ENCODE assay signal across 10 cellular contexts in the genomic region with DNA sequence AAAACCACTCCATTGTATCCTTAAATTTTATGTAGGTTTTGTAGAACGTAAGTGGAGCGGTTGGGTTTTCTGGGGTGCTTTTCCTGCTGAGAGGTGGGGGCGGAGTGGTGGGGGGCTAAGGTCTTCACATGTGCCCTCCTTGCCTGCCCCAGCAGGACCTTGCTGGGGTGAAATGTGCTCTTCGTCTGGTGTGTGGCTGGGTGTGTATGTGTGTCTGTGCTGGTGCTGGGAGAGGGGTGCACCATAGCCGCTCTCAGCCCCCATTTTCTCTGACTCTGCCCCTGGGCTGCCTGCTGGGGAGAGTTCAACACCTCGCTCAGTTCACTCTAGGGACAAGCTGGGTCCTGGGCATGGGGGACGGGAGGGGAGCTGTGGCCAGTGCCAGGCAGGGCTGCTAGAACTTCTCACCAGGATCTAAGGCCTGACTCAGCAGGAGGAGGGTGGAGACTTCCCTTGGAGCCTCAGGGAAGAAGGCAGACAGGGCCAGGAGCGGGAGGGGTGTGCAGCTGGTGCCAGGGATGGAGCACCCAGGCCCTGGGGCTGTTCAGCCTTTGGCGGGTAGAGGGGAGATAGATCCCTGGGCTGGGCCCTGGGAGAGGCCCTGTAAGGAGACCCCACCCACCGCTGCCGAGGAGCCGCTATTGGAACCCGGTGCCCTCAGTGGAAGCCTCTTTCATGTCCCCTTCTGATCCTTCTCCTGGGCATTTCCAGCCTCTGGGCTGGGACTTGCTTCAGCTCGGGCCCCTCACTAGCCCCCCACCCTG. TPM values are rescaled to one million over a fixed set of nuclear protein-coding genes. Genes with fewer than 3 reads are reported as not detected.
A peak's percentile ranks its signal among the peaks of the same experiment; 100 is the strongest.
DNase-seq lines count a peak whose midpoint lies in the region; ATAC-seq and TF ChIP-seq lines count a peak whose summit lies in the region.
"Had no signal": no experiment of that assay in that cellular context is flagged by ENCODE, and none has a peak within 500 bp of the region (broad histone marks: within the 10 kb centered on the region; RNA-seq: fewer than 3 reads in every experiment).

No MANE protein-coding gene starts in this region.

- H3K27me3 ChIP-seq in GM23248 (replicated peaks; ENCODE audit: insufficient read depth), result peaks cover 25% of the 10 kb centered on the region
- peaks cover 32% of the 10 kb centered on the region for H3K27me3 ChIP-seq in fibroblast of lung (ENCODE audit: control insufficient read depth, insufficient read depth, low read length)
- no peaks in the 10 kb centered on the region for H3K27me3 ChIP-seq in parathyroid adenoma (ENCODE audit: control insufficient read depth, insufficient read depth, low read length)

- H2AFZ ChIP-seq in GM23248 (no peak overlapping the region), fibroblast of lung (ENCODE audit: low read length) (no peak overlapping the region), parathyroid adenoma (no peak overlapping the region)

- DNase-seq in GM23248 (peak; percentile 84), RPMI7951 (ENCODE audit: low read depth) (peak; percentile 85), fibroblast of lung (ENCODE audit: low read depth in 2 of 2) (peak; percentile 44 to 50), T-helper 17 cell (no peak)
- DNase-seq: stimulated activated CD4-positive, alpha-beta T cell treated with anti-CD3 and anti-CD28 coated beads, Interleukin-4, amount 100 ng/mL, for 24 hours had no signal

- H3K27ac Mint-ChIP-seq in T-helper 17 cell, result no peak overlapping the region

- H3K4me3 Mint-ChIP-seq in T-helper 17 cell, result no peak overlapping the region

- ATAC-seq in T-helper 17 cell, result no peak
- ATAC-seq in HG03097 (IDR thresholded peaks at IDR 0.05; ENCODE audit: low FRiP score, unreplicated experiment), result no peak
- no peak for ATAC-seq in HG02759 (IDR thresholded peaks at IDR 0.05; ENCODE audit: unreplicated experiment)

- H3K4me1 ChIP-seq in GM23248 (ENCODE audit: insufficient read depth) (peaks cover 8% of the 10 kb centered on the region; the same call in 1 of the 2 replicates), fibroblast of lung (ENCODE audit: control insufficient read depth, extremely low read depth, insufficient read depth, low read length) (no peaks in the 10 kb centered on the region), parathyroid adenoma (peaks cover 2% of the 10 kb centered on the region)

- H3K4me3 ChIP-seq in GM23248 (no peak overlapping the region), fibroblast of lung (replicated peaks in 1 of 4; ENCODE audit: control extremely low read depth in 1 of 4, insufficient read depth in 1 of 4, low read depth in 3 of 4, low read length in 4 of 4) (no peak overlapping the region), parathyroid adenoma (ENCODE audit: low read depth, low read length) (no peak overlapping the region)
- H3K4me3 ChIP-seq: cardiac muscle cell had no signal

- no peaks in the 10 kb centered on the region for H3K79me2 ChIP-seq in GM23248 (ENCODE audit: insufficient read depth)
- H3K79me2 ChIP-seq in fibroblast of lung (ENCODE audit: control insufficient read depth, insufficient read depth, low read length), result no peaks in the 10 kb centered on the region
- H3K79me2 ChIP-seq in parathyroid adenoma, result no peaks in the 10 kb centered on the region

- H3K36me3 ChIP-seq in GM23248 (ENCODE audit: low read depth) (no peaks in the 10 kb centered on the region), fibroblast of lung (ENCODE audit: control insufficient read depth, insufficient read depth, low read length) (no peaks in the 10 kb centered on the region), parathyroid adenoma (ENCODE audit: control insufficient read depth, insufficient read depth, low read length) (no peaks in the 10 kb centered on the region)
- H3K36me3 ChIP-seq: cardiac muscle cell had no signal

- 38 to 43% methylated on average over 14 of the region's 14 CpGs for WGBS in GM23248 (ENCODE audit: low coverage in 1 of 2, low lambda C conversion rate in 2 of 2, missing lambda C conversion rate in 2 of 2), 2 experiments

- H3K9me2 ChIP-seq in GM23248 (ENCODE audit: insufficient read depth), result no peaks in the 10 kb centered on the region

- peaks cover 19% of the 10 kb centered on the region for H3K27me3 Mint-ChIP-seq in T-helper 17 cell

- peaks cover 6% of the 10 kb centered on the region for H3F3A ChIP-seq in GM23248 (ENCODE audit: insufficient read depth)

- H4K20me1 ChIP-seq in GM23248 (ENCODE audit: insufficient read depth), result no peaks in the 10 kb centered on the region
- no peaks in the 10 kb centered on the region for H4K20me1 ChIP-seq in fibroblast of lung (ENCODE audit: control insufficient read depth, extremely low read depth, insufficient read depth, low read length)

- in situ Hi-C loops in GM23248 (cut with MboI), result no loop called here

- no peak overlapping the region for H3K9ac ChIP-seq in GM23248
- no peak overlapping the region for H3K9ac ChIP-seq in fibroblast of lung (ENCODE audit: insufficient read depth, low read length)
- no peak overlapping the region for H3K9ac ChIP-seq in parathyroid adenoma

- peaks cover 2% of the 10 kb centered on the region for H3K36me3 Mint-ChIP-seq in T-helper 17 cell (ENCODE audit: low read depth)

- no peak overlapping the region for H3K27ac ChIP-seq in GM23248
- H3K27ac ChIP-seq in fibroblast of lung (ENCODE audit: insufficient read depth, low read length), result no peak overlapping the region
- H3K27ac ChIP-seq in parathyroid adenoma, result peak overlapping the region; percentile 32
- H3K27ac ChIP-seq: cardiac muscle cell, VCaP had no signal

- peaks cover 22% of the 10 kb centered on the region for H3K4me1 Mint-ChIP-seq in T-helper 17 cell

- TF ChIP-seq CTCF in fibroblast of lung (conservative IDR thresholded peaks at IDR 0.05 in 1 of 2, IDR thresholded peaks at IDR 0.05 in 1 of 2; ENCODE audit: low read depth in 1 of 2, low read length in 2 of 2), result no peak
- TF ChIP-seq CTCF in parathyroid adenoma (IDR thresholded peaks at IDR 0.05), result no peak

- H3K4me2 ChIP-seq in GM23248 (ENCODE audit: unreplicated experiment) (no peak overlapping the region), fibroblast of lung (ENCODE audit: extremely low read depth, insufficient read depth, low read length) (no peak overlapping the region), parathyroid adenoma (ENCODE audit: low read length) (no peak overlapping the region)

- H3K9me3 ChIP-seq in GM23248 (ENCODE audit: low read depth) (no peaks in the 10 kb centered on the region), fibroblast of lung (ENCODE audit: control insufficient read depth, insufficient read depth, low read depth, low read length) (no peaks in the 10 kb centered on the region), parathyroid adenoma (ENCODE audit: control insufficient read depth, low read length) (no peaks in the 10 kb centered on the region), T-helper 17 cell (ENCODE audit: control insufficient read depth, low read length, poor library complexity, severe bottlenecking) (no peaks in the 10 kb centered on the region)

RNA-seq across cellular contexts. Expression of a gene that starts 4.8 kb away (rescaled TPM):
- not detected in 2 replicates for total RNA-seq in GM23248 (2014; rRNA removed; shearing (Covaris generic))
- polyA plus RNA-seq in GM23248 (2016; fragmentation: Nextera tagmentation; extraction: Ambion mirVana) (not detected in 2 replicates), fibroblast of lung (not detected in 2 replicates)
- total RNA-seq in RPMI7951 (2014; rRNA removed; shearing (Covaris generic)), result 0.12 and 0.20 TPM in 2 replicates
- total RNA-seq in fibroblast of lung (not detected in 2 replicates), T-helper 17 cell (not detected)
- polyA plus RNA-seq in fibroblast of lung (2012), result 0.15 TPM in 1 of 2 replicates, not detected in the other
- not detected in 2 replicates for polyA minus RNA-seq in fibroblast of lung (ENCODE audit: low replicate concordance)
- polyA plus RNA-seq: cardiac muscle cell had no signal

RNA-seq across cellular contexts. Expression of a gene that starts 8.7 kb away (rescaled TPM):
- 0.32 and 0.51 TPM in 2 replicates for total RNA-seq in GM23248 (2014; rRNA removed; shearing (Covaris generic))
- polyA plus RNA-seq in GM23248 (2016; fragmentation: Nextera tagmentation; extraction: Ambion mirVana) (0.09 and 0.14 TPM in 2 replicates), fibroblast of lung (0.02 TPM in 2 replicates)
- total RNA-seq in RPMI7951 (2014; rRNA removed; shearing (Covaris generic)), result 0.36 and 1.7 TPM in 2 replicates
- total RNA-seq in fibroblast of lung (0.26 and 0.66 TPM in 2 replicates), T-helper 17 cell (10 to 100 TPM in 1 of 2 donors, 1 to 10 TPM in 1; 7.8 to 10.4 TPM)
- polyA plus RNA-seq in fibroblast of lung (2012), result 0.13 TPM in 1 of 2 replicates, not detected in the other
- polyA minus RNA-seq in fibroblast of lung (ENCODE audit: low replicate concordance), result 0.19 TPM in 1 of 2 replicates, not detected in the other

RNA-seq across cellular contexts. Expression of a gene that starts 18.3 kb away (rescaled TPM):
- 34.3 and 39.2 TPM in 2 replicates for total RNA-seq in GM23248 (2014; rRNA removed; shearing (Covaris generic))
- polyA plus RNA-seq in GM23248 (2016; fragmentation: Nextera tagmentation; extraction: Ambion mirVana) (67.9 and 70.7 TPM in 2 replicates), fibroblast of lung (12.7 and 17.1 TPM in 2 replicates)
- total RNA-seq in RPMI7951 (2014; rRNA removed; shearing (Covaris generic)), result 28.2 and 34.2 TPM in 2 replicates
- total RNA-seq in fibroblast of lung (23.9 and 25.2 TPM in 2 replicates), T-helper 17 cell (10 to 100 TPM; 20.0 to 21.0 TPM)
- polyA plus RNA-seq in fibroblast of lung (2012), result 38.9 and 43.2 TPM in 2 replicates
- polyA minus RNA-seq in fibroblast of lung (ENCODE audit: low replicate concordance), result 26.2 and 46.1 TPM in 2 replicates

RNA-seq across cellular contexts. Expression of a gene that starts 34.7 kb away (rescaled TPM):
- 7.0 and 13.2 TPM in 2 replicates for total RNA-seq in GM23248 (2014; rRNA removed; shearing (Covaris generic))
- 18.7 and 20.9 TPM in 2 replicates for polyA plus RNA-seq in GM23248 (2016; fragmentation: Nextera tagmentation; extraction: Ambion mirVana)
- 18.9 and 22.0 TPM in 2 replicates for total RNA-seq in RPMI7951 (2014; rRNA removed; shearing (Covaris generic))
- 9.1 and 11.6 TPM in 2 replicates for total RNA-seq in fibroblast of lung
- 5.5 and 5.8 TPM in 2 replicates for polyA plus RNA-seq in fibroblast of lung
- polyA plus RNA-seq in fibroblast of lung (2012), result 8.9 and 9.8 TPM in 2 replicates
- 12.5 and 22.1 TPM in 2 replicates for polyA minus RNA-seq in fibroblast of lung (ENCODE audit: low replicate concordance)
- total RNA-seq in T-helper 17 cell, result 10 to 100 TPM; 42.8 to 50.9 TPM

RNA-seq across cellular contexts. Expression of a gene that starts 35.2 kb away (rescaled TPM):
- total RNA-seq in GM23248 (2014; rRNA removed; shearing (Covaris generic)), result 0.86 and 1.1 TPM in 2 replicates
- polyA plus RNA-seq in GM23248 (2016; fragmentation: Nextera tagmentation; extraction: Ambion mirVana), result 0.35 and 0.53 TPM in 2 replicates
- total RNA-seq in RPMI7951 (2014; rRNA removed; shearing (Covaris generic)), result 0.29 and 0.84 TPM in 2 replicates
- total RNA-seq in fibroblast of lung, result 2.6 and 4.1 TPM in 2 replicates
- 0.17 and 0.49 TPM in 2 replicates for polyA plus RNA-seq in fibroblast of lung
- 0.47 and 0.96 TPM in 2 replicates for polyA plus RNA-seq in fibroblast of lung (2012)
- 0.39 and 0.56 TPM in 2 replicates for polyA minus RNA-seq in fibroblast of lung (ENCODE audit: low replicate concordance)
- total RNA-seq in T-helper 17 cell, result 1 to 10 TPM; 1.4 to 2.7 TPM

Comparison
In these comparisons a context has a peak if more than half of its experiments do, and no peak if none do; other contexts are left out.
1. DNase-seq: peak in GM23248 (single experiment), RPMI7951 (single experiment) and fibroblast of lung (2 of 2); none in T-helper 17 cell (0 of 3).